In the genomic region with DNA sequence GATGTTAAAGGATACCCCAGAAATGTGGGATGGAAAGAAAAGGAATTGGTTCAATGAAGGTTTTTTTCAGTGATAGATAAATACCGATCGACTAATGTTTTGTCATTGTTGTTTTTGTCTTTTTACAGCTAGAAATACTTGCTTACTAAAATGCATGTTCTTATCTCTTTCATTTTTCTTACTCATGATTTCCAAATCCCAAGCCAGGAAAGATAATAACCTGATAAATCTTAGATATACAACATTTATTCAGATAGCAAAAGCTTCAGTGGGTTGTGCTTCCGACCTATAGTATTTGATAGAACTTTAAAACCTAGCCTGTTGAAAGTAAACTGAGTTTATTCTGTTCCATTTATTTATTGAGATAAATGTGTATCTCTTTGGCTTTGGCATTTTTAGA, we compare ENCODE assay signal across 1 cellular context.
TF ChIP-seq lines count a peak whose summit lies in the region.

No MANE protein-coding gene starts in this region.

TF ChIP-seq in WTC11, 78 proteins besides CTCF, POLR2A, EP300 and RAD21 (continued from another document):
- no peak for TF ChIP-seq ZNF281 (CRISPR knock-in tag; IDR thresholded peaks at IDR 0.05)
